Comparison of ENCODE assay signal across 8 cellular contexts in genomic region chr1:58546520-58547308, GRCh38. TPM values are rescaled to one million over a fixed set of nuclear protein-coding genes. Genes with fewer than 3 reads are reported as not detected.
A peak's percentile ranks its signal among the peaks of the same experiment; 100 is the strongest.
DNase-seq lines count a peak whose midpoint lies in the region; ATAC-seq and TF ChIP-seq lines count a peak whose summit lies in the region.

Gene OMA1 (minus strand): TSS chr1:58546726. CDS start chr1:58539294, 7,432 bp downstream.

- no peaks in the 10 kb centered on the region for H3K36me3 Mint-ChIP-seq in HFFc6 (ENCODE audit: low read depth)
- no peaks in the 10 kb centered on the region for H3K36me3 Mint-ChIP-seq in activated naive CD4-positive, alpha-beta T cell treated with anti-CD3 and anti-CD28 coated beads, Interleukin-2, amount 50 U/mL, for 24 hours

- H4K20me1 ChIP-seq in SK-N-SH (ENCODE audit: insufficient read depth), result no peaks in the 10 kb centered on the region

- peak within 1 kb of the TSS; percentile 98 for H3K27ac Mint-ChIP-seq in HFFc6
- peak within 1 kb of the TSS; percentile 92 for H3K27ac Mint-ChIP-seq in activated naive CD4-positive, alpha-beta T cell treated with anti-CD3 and anti-CD28 coated beads, Interleukin-2, amount 50 U/mL, for 24 hours

- POLR2A ChIA-PET in SK-N-SH (lab: Yijun Ruan, JAX), result interaction anchor here (0.5 to 0.7 kb wide), 2 partner anchors 134 to 574 kb away, joined by 3 read pairs; no protein-coding TSS in a partner anchor

- H3K27me3 ChIP-seq in SK-N-SH (ENCODE audit: insufficient read depth) (no peaks in the 10 kb centered on the region), thoracic aorta (replicated peaks; ENCODE audit: insufficient read depth) (no peaks in the 10 kb centered on the region)

- H3K4me3 ChIP-seq in GM08714 (ENCODE audit: low read length) (peak within 1 kb of the TSS; percentile 97), NB4 (ENCODE audit: low read depth, low read length) (peak within 1 kb of the TSS; percentile 87), SK-N-SH (ENCODE audit: low read depth in 2 of 2, low read length in 1 of 2) (peak within 1 kb of the TSS; percentile 66 to 69), thoracic aorta (peak within 1 kb of the TSS; percentile 79)

- TF ChIP-seq CTCF in HFFc6 (IDR thresholded peaks at IDR 0.05), result peak; percentile 96
- TF ChIP-seq CTCF in NB4 (IDR thresholded peaks at IDR 0.05; ENCODE audit: low read depth, low read length), result peak; percentile 88
- peak; percentile 95 for TF ChIP-seq CTCF in SK-N-SH (IDR thresholded peaks at IDR 0.05)
- peak in 2 of 3 donors; percentile 77 to 91 for TF ChIP-seq CTCF in omental fat pad (IDR thresholded peaks at IDR 0.05)
- peak; percentile 96 for TF ChIP-seq CTCF in thoracic aorta (IDR thresholded peaks at IDR 0.05)

- H3K4me1 Mint-ChIP-seq in HFFc6 (ENCODE audit: low read depth), result peaks cover 23% of the 10 kb centered on the region
- H3K4me1 Mint-ChIP-seq in activated naive CD4-positive, alpha-beta T cell treated with anti-CD3 and anti-CD28 coated beads, Interleukin-2, amount 50 U/mL, for 24 hours, result peaks cover 34% of the 10 kb centered on the region

- peak; percentile 86 for TF ChIP-seq RAD21 in SK-N-SH (IDR thresholded peaks at IDR 0.05; ENCODE audit: low read length)

- TF ChIP-seq POLR2A in NB4 (IDR thresholded peaks at IDR 0.05; ENCODE audit: extremely low read depth, insufficient read length), result peak; percentile 79

- TF ChIP-seq EP300 in SK-N-SH (IDR thresholded peaks at IDR 0.05; ENCODE audit: borderline replicate concordance in 1 of 2, low read depth in 1 of 2, low read length in 1 of 2), result no peak; a peak in 1 of 4 replicates

- H3K9ac ChIP-seq in SK-N-SH, result peak within 1 kb of the TSS; percentile 77

- H3K4me3 Mint-ChIP-seq in HFFc6, result peak within 1 kb of the TSS; percentile 89
- peak within 1 kb of the TSS; percentile 83 for H3K4me3 Mint-ChIP-seq in activated naive CD4-positive, alpha-beta T cell treated with anti-CD3 and anti-CD28 coated beads, Interleukin-2, amount 50 U/mL, for 24 hours

- no peaks in the 10 kb centered on the region for H3K79me2 ChIP-seq in SK-N-SH (ENCODE audit: insufficient read depth)

- ATAC-seq in omental fat pad (ENCODE audit: low FRiP score) (peak; percentile 99), thoracic aorta (ENCODE audit: insufficient number of reproducible peaks, low FRiP score, low read depth) (peak; percentile 98)

- H3K4me2 ChIP-seq in SK-N-SH, result peak within 1 kb of the TSS; percentile 83

- peak within 1 kb of the TSS; percentile 87 to 93 for H3K27ac ChIP-seq in SK-N-SH (ENCODE audit: low read depth in 2 of 2, low read length in 1 of 2)
- H3K27ac ChIP-seq in thoracic aorta, result peak within 1 kb of the TSS; percentile 88 to 97

- no peaks in the 10 kb centered on the region for H3K9me3 Mint-ChIP-seq in HFFc6
- no peaks in the 10 kb centered on the region for H3K9me3 Mint-ChIP-seq in activated naive CD4-positive, alpha-beta T cell treated with anti-CD3 and anti-CD28 coated beads, Interleukin-2, amount 50 U/mL, for 24 hours

- H3K9me3 ChIP-seq in SK-N-SH, result no peaks in the 10 kb centered on the region
- no peaks in the 10 kb centered on the region for H3K9me3 ChIP-seq in thoracic aorta

- WGBS in SK-N-SH (ENCODE audit: low lambda C conversion rate), result 1% methylated on average over 17 of the region's 46 CpGs

- peaks cover 15% of the 10 kb centered on the region for H3K27me3 Mint-ChIP-seq in HFFc6 (ENCODE audit: insufficient read depth)
- H3K27me3 Mint-ChIP-seq in activated naive CD4-positive, alpha-beta T cell treated with anti-CD3 and anti-CD28 coated beads, Interleukin-2, amount 50 U/mL, for 24 hours, result no peaks in the 10 kb centered on the region

- H3K36me3 ChIP-seq in SK-N-SH (replicated peaks in 1 of 2; ENCODE audit: control insufficient read depth in 1 of 2, insufficient read depth in 2 of 2, low read length in 1 of 2) (no peaks in the 10 kb centered on the region), thoracic aorta (no peaks in the 10 kb centered on the region)

- peak; percentile 96 for DNase-seq in HFFc6
- DNase-seq in NB4 (ENCODE audit: low read depth), result peak; percentile 97
- DNase-seq in SK-N-SH, result peak; percentile 96
- peak; percentile 94 for DNase-seq in globus pallidus (ENCODE audit: low spot score)
- DNase-seq in omental fat pad (ENCODE audit: low spot score), result peak; percentile 83
- DNase-seq in thoracic aorta (ENCODE audit: low spot score), result peak; percentile 92

- no peaks in the 10 kb centered on the region for H3F3A ChIP-seq in SK-N-SH (replicated peaks; ENCODE audit: insufficient read depth)

- CTCF ChIA-PET in SK-N-SH (lab: Yijun Ruan, JAX), result interaction anchor here (0.6 to 5.6 kb wide), 29 partner anchors 8 to 1712 kb away, joined by 3 to 67 read pairs (median 3); no protein-coding TSS in a partner anchor

- H3K4me1 ChIP-seq in SK-N-SH (ENCODE audit: control insufficient read depth in 1 of 2, insufficient read depth in 2 of 2, low read depth in 1 of 2, low read length in 1 of 2) (peaks cover 2 to 3% of the 10 kb centered on the region in 2 experiments; a peak in 2 of 4 replicates), thoracic aorta (ENCODE audit: control insufficient read depth in 1 of 2, low read depth in 2 of 2) (peaks cover 9 to 15% of the 10 kb centered on the region in 2 donors)

- no peaks in the 10 kb centered on the region for H3K9me2 ChIP-seq in SK-N-SH

- H2AFZ ChIP-seq in SK-N-SH (ENCODE audit: low read depth), result peak within 1 kb of the TSS; percentile 98

TF ChIP-seq in SK-N-SH, 30 proteins besides CTCF, POLR2A, EP300 and RAD21 (continues in another document):
- no peak for TF ChIP-seq IRF3 (IDR thresholded peaks at IDR 0.05; ENCODE audit: low read depth, low read length)
- TF ChIP-seq REST (IDR thresholded peaks at IDR 0.05; ENCODE audit: low read depth, low read length), result no peak
- TF ChIP-seq CHD2 (IDR thresholded peaks at IDR 0.05; ENCODE audit: low read length, partially characterized antibody), result no peak
- no peak for TF ChIP-seq RFX5 (IDR thresholded peaks at IDR 0.05; ENCODE audit: low read length)
- TF ChIP-seq NRF1 (IDR thresholded peaks at IDR 0.05; ENCODE audit: low read depth, low read length), result peak; percentile 76
- no peak for TF ChIP-seq FOSL2 (IDR thresholded peaks at IDR 0.05; ENCODE audit: borderline replicate concordance, low read depth)
- TF ChIP-seq YY1 (IDR thresholded peaks at IDR 0.05; ENCODE audit: low read depth), result peak; percentile 75
- 0 out of 2 replicates have a peak, but pooled peaks have one; percentile 40 for TF ChIP-seq SIN3A (IDR thresholded peaks at IDR 0.05; ENCODE audit: borderline replicate concordance, low read depth, low read length)
- TF ChIP-seq TEAD4 (IDR thresholded peaks at IDR 0.05; ENCODE audit: borderline replicate concordance, insufficient read depth), result no peak
- TF ChIP-seq MAX (IDR thresholded peaks at IDR 0.05; ENCODE audit: low read depth), result peak; percentile 47; the same call in 1 of the 2 replicates
- peak; percentile 48 for TF ChIP-seq GABPA (IDR thresholded peaks at IDR 0.05; ENCODE audit: low read depth)
- no peak for TF ChIP-seq EZH2phosphoT487 (IDR thresholded peaks at IDR 0.05; ENCODE audit: borderline replicate concordance, low read depth)
- peak; percentile 80 for TF ChIP-seq RCOR1 (IDR thresholded peaks at IDR 0.05; ENCODE audit: low read length)
- no peak for TF ChIP-seq MEF2A (IDR thresholded peaks at IDR 0.05; ENCODE audit: borderline replicate concordance, low read depth)

RNA-seq across cellular contexts. Expression of gene OMA1, which starts in this region (rescaled TPM):
- 10 to 100 TPM; 10.5 to 14.8 (median 13.1) TPM for total RNA-seq in HFFc6 (2021; fragmentation: NEBNext Ultra II Directional; extraction: Animal tissue kit (Norgen Biotek cat#: 25700))
- polyA plus RNA-seq in SK-N-SH (2012; rRNA removed), result 6.9 and 9.1 TPM in 2 replicates
- 9.0 and 10.3 TPM in 2 replicates for polyA plus RNA-seq in SK-N-SH (2012; cell fraction: cytosol; rRNA removed)
- 6.0 and 9.8 TPM in 2 replicates for polyA plus RNA-seq in SK-N-SH (2012; cell fraction: nucleus; rRNA removed)
- total RNA-seq in omental fat pad, result 10 to 100 TPM; 13.8 to 23.2 (median 20.3) TPM
- total RNA-seq in thoracic aorta, result 10 to 100 TPM; 20.4 to 42.4 TPM

Comparison
In these comparisons a context has a peak if more than half of its experiments do, and no peak if none do; other contexts are left out.
1. Peak in every context shown above with its lines: DNase-seq, ATAC-seq, H3K4me3 ChIP-seq and H3K27ac ChIP-seq.